Comparison of ENCODE assay signal across 19 cellular contexts in genomic region chr14:61625171-61625570, GRCh38.
A peak's percentile ranks its signal among the peaks of the same experiment; 100 is the strongest.
DNase-seq lines count a peak whose midpoint lies in the region; ATAC-seq, FAIRE-seq and TF ChIP-seq lines count a peak whose summit lies in the region.
"Had no signal": no experiment of that assay in that cellular context is flagged by ENCODE, and none has a peak within 500 bp of the region (broad histone marks: within the 10 kb centered on the region; RNA-seq: fewer than 3 reads in every experiment).

No MANE protein-coding gene starts in this region.

- 17% methylated on average over 1 of the region's 1 CpG for WGBS in K562 (ENCODE audit: insufficient coverage, low coverage, missing lambda C conversion rate)

- H2AFZ ChIP-seq in K562 (ENCODE audit: low read depth, low read length), result no peak overlapping the region

- H3K27ac ChIP-seq in K562 (ENCODE audit: extremely low read depth, low read depth, low read length), result no peak overlapping the region
- H3K27ac ChIP-seq: right lobe of liver, uterus had no signal

- H3K79me2 ChIP-seq in K562 (ENCODE audit: control insufficient read depth, insufficient read depth, low read length), result no peaks in the 10 kb centered on the region

- intact Hi-C loops in activated CD4-positive, alpha-beta T cell treated with anti-CD3 and anti-CD28 coated beads for 36 hours (cut with DNase I, micrococcal nuclease), result no loop called here
- intact Hi-C loops in K562 (cut with micrococcal nuclease), result no loop called here
- intact Hi-C loops in mucosa of descending colon (cut with DNase I, micrococcal nuclease), result no loop called here

- no peaks in the 10 kb centered on the region for H3K27me3 Mint-ChIP-seq in activated CD4-positive, alpha-beta T cell treated with anti-CD3 and anti-CD28 coated beads for 36 hours
- H3K27me3 Mint-ChIP-seq in activated CD4-positive, alpha-beta T cell treated with anti-CD3 and anti-CD28 coated beads, Interleukin-2, amount 10 ng/mL, durations not matched to agents 7 days and 5 days, result no peaks in the 10 kb centered on the region
- H3K27me3 Mint-ChIP-seq: CD4-positive, alpha-beta memory T cell; T-cell had no signal

- POLR2A ChIA-PET in activated CD4-positive, alpha-beta T cell treated with anti-CD3 and anti-CD28 coated beads for 36 hours (lab: Charles Lee), result no interaction called here
- POLR2A ChIA-PET in activated CD4-positive, alpha-beta T cell treated with anti-CD3 and anti-CD28 coated beads, Interleukin-2, amount 10 ng/mL, durations not matched to agents 7 days and 5 days (lab: Charles Lee), result no interaction called here
- POLR2A ChIA-PET in K562 (lab: Yijun Ruan, JAX), result no interaction called here

- no peak overlapping the region for H3K9ac ChIP-seq in K562 (ENCODE audit: insufficient read depth in 1 of 2, low read depth in 2 of 2, low read length in 2 of 2)

- H3K4me3 ChIP-seq in K562, result no peak overlapping the region
- no peak overlapping the region for H3K4me3 ChIP-seq in mucosa of descending colon
- H3K4me3 ChIP-seq: right lobe of liver, uterus had no signal

- TF ChIP-seq POLR2A in K562 (conservative IDR thresholded peaks at IDR 0.05), result no peak

- TF ChIP-seq CTCF in K562 (IDR thresholded peaks at IDR 0.05 in 2 of 3, conservative IDR thresholded peaks at IDR 0.05 in 1 of 3; ENCODE audit: insufficient read depth in 2 of 3, low read depth in 1 of 3, low read length in 3 of 3), result no peak
- TF ChIP-seq CTCF in mucosa of descending colon (IDR thresholded peaks at IDR 0.05), result no peak

- TF ChIP-seq RAD21 in K562 (CRISPR knock-in tag; conservative IDR thresholded peaks at IDR 0.05 in 1 of 2, IDR thresholded peaks at IDR 0.05 in 1 of 2), result no peak

- H3K9me3 Mint-ChIP-seq in activated CD4-positive, alpha-beta T cell treated with anti-CD3 and anti-CD28 coated beads for 36 hours (ENCODE audit: low read depth), result no peaks in the 10 kb centered on the region
- H3K9me3 Mint-ChIP-seq in activated CD4-positive, alpha-beta T cell treated with anti-CD3 and anti-CD28 coated beads, Interleukin-2, amount 10 ng/mL, durations not matched to agents 7 days and 5 days, result peaks cover 16% of the 10 kb centered on the region
- H3K9me3 Mint-ChIP-seq: endodermal cell, T-cell had no signal

- no peak overlapping the region for H3K4me3 Mint-ChIP-seq in activated CD4-positive, alpha-beta T cell treated with anti-CD3 and anti-CD28 coated beads for 36 hours
- no peak overlapping the region for H3K4me3 Mint-ChIP-seq in activated CD4-positive, alpha-beta T cell treated with anti-CD3 and anti-CD28 coated beads, Interleukin-2, amount 10 ng/mL, durations not matched to agents 7 days and 5 days
- H3K4me3 Mint-ChIP-seq: activated T-helper 1 cell treated with anti-CD3 and anti-CD28 coated beads, Interleukin-12 subunit alpha, Interleukin-12 subunit beta, Interleukin-2, Interleukin-4 antibody, amounts not matched to agents 30 ng/mL and 10 ng/mL and 1 ng/mL, durations not matched to agents 14 hours and 24 hours and 36 hours; CD4-positive, alpha-beta memory T cell; endodermal cell; T-cell had no signal

- H3K4me1 Mint-ChIP-seq in activated CD4-positive, alpha-beta T cell treated with anti-CD3 and anti-CD28 coated beads for 36 hours, result peaks cover 59% of the 10 kb centered on the region
- H3K4me1 Mint-ChIP-seq in activated CD4-positive, alpha-beta T cell treated with anti-CD3 and anti-CD28 coated beads, Interleukin-2, amount 10 ng/mL, durations not matched to agents 7 days and 5 days, result peaks cover 20% of the 10 kb centered on the region

- no peak for TF ChIP-seq EP300 in K562 (IDR thresholded peaks at IDR 0.05; ENCODE audit: low read length)

- DNase-seq in activated CD4-positive, alpha-beta T cell treated with anti-CD3 and anti-CD28 coated beads for 36 hours, result peak; percentile 22
- no peak for DNase-seq in activated CD4-positive, alpha-beta T cell treated with anti-CD3 and anti-CD28 coated beads, Interleukin-2, amount 10 ng/mL, durations not matched to agents 7 days and 5 days
- DNase-seq in HT1080 (ENCODE audit: low read depth) (peak; percentile 78), K562 (ENCODE audit: extremely low read depth in 1 of 4, low spot score in 3 of 4) (no peak), mucosa of descending colon (no peak), hypothalamus (lab: John Stamatoyannopoulos, UW) (no peak), NCI-H2196 (lab: John Stamatoyannopoulos, UW; ENCODE audit: unreplicated experiment) (no peak), CD1c-positive myeloid dendritic cell (ENCODE audit: extremely low spot score) (no peak)
- DNase-seq: amniotic stem cell; CD4-positive, alpha-beta memory T cell; endodermal cell; KBM-7; left colon; NCI-H1092 treated with DMSO at 0.1 percent for 48 hours; NCI-H2107; right lobe of liver; T-cell; uterus had no signal

- H3K4me1 ChIP-seq in K562 (replicated peaks in 1 of 2; ENCODE audit: control insufficient read depth in 2 of 2, insufficient read depth in 2 of 2, low read length in 2 of 2), result no peaks in the 10 kb centered on the region
- H3K4me1 ChIP-seq in mucosa of descending colon (ENCODE audit: low read depth), result no peaks in the 10 kb centered on the region
- H3K4me1 ChIP-seq: right lobe of liver, uterus had no signal

- no peaks in the 10 kb centered on the region for H4K20me1 ChIP-seq in K562 (replicated peaks; ENCODE audit: control insufficient read depth, insufficient read depth, low read length)

- CTCF ChIA-PET in activated CD4-positive, alpha-beta T cell treated with anti-CD3 and anti-CD28 coated beads for 36 hours (lab: Charles Lee), result interaction anchor here (1.5 kb wide), 1 partner anchor 16 kb away, joined by 3 read pairs; no protein-coding TSS in a partner anchor
- CTCF ChIA-PET in activated CD4-positive, alpha-beta T cell treated with anti-CD3 and anti-CD28 coated beads, Interleukin-2, amount 10 ng/mL, durations not matched to agents 7 days and 5 days (lab: Charles Lee), result interaction anchor here (1.4 kb wide), 1 partner anchor 8 kb away, joined by 5 read pairs; no protein-coding TSS in a partner anchor
- CTCF ChIA-PET in K562 (lab: Yijun Ruan, JAX; ENCODE audit: low intra/inter-chr PET ratio), result no interaction called here

- no peak for FAIRE-seq in K562 (lab: Jason Lieb, UNC)

- H3K9me1 ChIP-seq in K562 (ENCODE audit: control insufficient read depth, insufficient read depth, low read length), result no peaks in the 10 kb centered on the region

- H3K9me3 ChIP-seq in K562 (replicated peaks; ENCODE audit: control insufficient read depth, insufficient read depth, low read depth, low read length) (no peaks in the 10 kb centered on the region), mucosa of descending colon (no peaks in the 10 kb centered on the region)
- H3K9me3 ChIP-seq: right lobe of liver, uterus had no signal

- ATAC-seq in activated CD4-positive, alpha-beta T cell treated with anti-CD3 and anti-CD28 coated beads for 36 hours, result no peak
- ATAC-seq in K562 (no peak), mucosa of descending colon (peak; percentile 34)
- ATAC-seq: left colon, T-cell had no signal

- BruUV-seq in K562 (replicated peaks; lab: Mats Ljungman, UMichigan), result no TSS peak

- no peak overlapping the region for H3K4me2 ChIP-seq in K562 (ENCODE audit: insufficient read depth, low read length)

- H3K36me3 Mint-ChIP-seq in activated CD4-positive, alpha-beta T cell treated with anti-CD3 and anti-CD28 coated beads for 36 hours (ENCODE audit: low read depth), result peaks cover 2% of the 10 kb centered on the region
- peaks cover 6% of the 10 kb centered on the region for H3K36me3 Mint-ChIP-seq in activated CD4-positive, alpha-beta T cell treated with anti-CD3 and anti-CD28 coated beads, Interleukin-2, amount 10 ng/mL, durations not matched to agents 7 days and 5 days (ENCODE audit: low read depth)
- H3K36me3 Mint-ChIP-seq: CD4-positive, alpha-beta memory T cell; T-cell had no signal

- peak overlapping the region; percentile 26 for H3K27ac Mint-ChIP-seq in activated CD4-positive, alpha-beta T cell treated with anti-CD3 and anti-CD28 coated beads for 36 hours
- no peak overlapping the region for H3K27ac Mint-ChIP-seq in activated CD4-positive, alpha-beta T cell treated with anti-CD3 and anti-CD28 coated beads, Interleukin-2, amount 10 ng/mL, durations not matched to agents 7 days and 5 days
- H3K27ac Mint-ChIP-seq: activated T-helper 1 cell treated with anti-CD3 and anti-CD28 coated beads, Interleukin-12 subunit alpha, Interleukin-12 subunit beta, Interleukin-2, Interleukin-4 antibody, amounts not matched to agents 30 ng/mL and 10 ng/mL and 1 ng/mL, durations not matched to agents 14 hours and 24 hours and 36 hours; endodermal cell; T-cell had no signal

- in situ Hi-C loops in K562 (cut with MboI), result no loop called here

- no peaks in the 10 kb centered on the region; a peak in 2 of 5 replicates for H3K27me3 ChIP-seq in K562 (ENCODE audit: control insufficient read depth in 2 of 2, insufficient read depth in 2 of 2, low read length in 2 of 2)
- H3K27me3 ChIP-seq: right lobe of liver, uterus had no signal

- no peaks in the 10 kb centered on the region for H3K36me3 ChIP-seq in K562 (ENCODE audit: control insufficient read depth, insufficient read depth, low read length)
- no peaks in the 10 kb centered on the region for H3K36me3 ChIP-seq in mucosa of descending colon (ENCODE audit: low read depth)
- H3K36me3 ChIP-seq: right lobe of liver, uterus had no signal

TF ChIP-seq in K562, 482 proteins besides CTCF, POLR2A, EP300 and RAD21 (continues in another document):
- TF ChIP-seq CREB1 (IDR thresholded peaks at IDR 0.05) (no peak), CREB1 (CRISPR knock-in tag; IDR thresholded peaks at IDR 0.05) (no peak), ATF3 (IDR thresholded peaks at IDR 0.05) (peak; percentile 26; the same call in 1 of the 2 replicates), ATF3 (CRISPR knock-in tag; conservative IDR thresholded peaks at IDR 0.05) (no peak), TAL1 (IDR thresholded peaks at IDR 0.05) (no peak), RFX1 (IDR thresholded peaks at IDR 0.05) (peak; percentile 37; the same call in 1 of the 2 replicates), HDAC3 (IDR thresholded peaks at IDR 0.05; ENCODE audit: borderline replicate concordance, partially characterized antibody) (no peak), SMAD1 (IDR thresholded peaks at IDR 0.05; ENCODE audit: low read depth, low read length, partially characterized antibody) (no peak), ZNF76 (CRISPR knock-in tag; IDR thresholded peaks at IDR 0.05; ENCODE audit: borderline replicate concordance) (no peak), TBL1XR1 (IDR thresholded peaks at IDR 0.05; ENCODE audit: low read length in 2 of 2) (no peak)

Comparison
In these comparisons a context has a peak if more than half of its experiments do, and no peak if none do; other contexts are left out.
1. DNase-seq: peak in activated CD4-positive, alpha-beta T cell treated with anti-CD3 and anti-CD28 coated beads for 36 hours (single experiment) and HT1080 (single experiment); none in activated CD4-positive, alpha-beta T cell treated with anti-CD3 and anti-CD28 coated beads, Interleukin-2, amount 10 ng/mL, durations not matched to agents 7 days and 5 days (single experiment), K562 (0 of 4), mucosa of descending colon (0 of 3), hypothalamus (0 of 51), NCI-H2196 (single experiment) and CD1c-positive myeloid dendritic cell (single experiment).